9 cellular contexts compared by ENCODE assay signal in genomic region chr11:8209208-8209807, GRCh38. TPM values are rescaled to one million over a fixed set of nuclear protein-coding genes. Genes with fewer than 3 reads are reported as not detected.
A peak's percentile ranks its signal among the peaks of the same experiment; 100 is the strongest.
DNase-seq lines count a peak whose midpoint lies in the region; FAIRE-seq and TF ChIP-seq lines count a peak whose summit lies in the region.
"Had no signal": no experiment of that assay in that cellular context is flagged by ENCODE, and none has a peak within 500 bp of the region (broad histone marks: within the 10 kb centered on the region; RNA-seq: fewer than 3 reads in every experiment).

No MANE protein-coding gene starts in this region.

- no peaks in the 10 kb centered on the region for H3K36me3 ChIP-seq in Peyer's patch
- H3K36me3 ChIP-seq in small intestine (ENCODE audit: control insufficient read depth in 2 of 2, insufficient read depth in 2 of 2, low read length in 2 of 2) = no peaks in the 10 kb centered on the region

- H3K4me1 ChIP-seq in Peyer's patch = no peaks in the 10 kb centered on the region
- no peaks in the 10 kb centered on the region for H3K4me1 ChIP-seq in small intestine (ENCODE audit: control insufficient read depth in 2 of 2, insufficient read depth in 1 of 2, low read depth in 1 of 2, low read length in 1 of 2)

- WGBS in small intestine, 3 donors = 55 to 64% (median 62%) methylated on average over 4 of the region's 4 CpGs

- H3K9me3 ChIP-seq in Peyer's patch (no peaks in the 10 kb centered on the region), small intestine (ENCODE audit: control insufficient read depth, low read depth) (no peaks in the 10 kb centered on the region)

- no peak overlapping the region for H3K4me3 ChIP-seq in Peyer's patch
- H3K4me3 ChIP-seq in fibroblast of villous mesenchyme (ENCODE audit: low read depth, low read length) = no peak overlapping the region
- no peak overlapping the region for H3K4me3 ChIP-seq in small intestine (ENCODE audit: low read depth in 1 of 2, low read length in 2 of 2)

- H3K27ac ChIP-seq in Peyer's patch = no peak overlapping the region
- no peak overlapping the region for H3K27ac ChIP-seq in small intestine (ENCODE audit: low read depth in 1 of 2, low read length in 1 of 2)

- no peak for FAIRE-seq in small intestine (lab: Jason Lieb, UNC)

- peak in 3 of 6 experiments; percentile 22 to 40 (median 31) for TF ChIP-seq CTCF in Peyer's patch (IDR thresholded peaks at IDR 0.05)
- peak; percentile 27 for TF ChIP-seq CTCF in fibroblast of villous mesenchyme (IDR thresholded peaks at IDR 0.05; ENCODE audit: insufficient read depth, low read depth, low read length)

- H3K27me3 ChIP-seq in Peyer's patch (no peaks in the 10 kb centered on the region), small intestine (ENCODE audit: control insufficient read depth in 2 of 2, insufficient read depth in 2 of 2, low read length in 2 of 2) (peaks cover 0 to 17% of the 10 kb centered on the region in 2 donors)

- peak; percentile 6 for DNase-seq in activated CD4-positive, alpha-beta T cell treated with anti-CD3 and anti-CD28 coated beads, Interleukin-2, amount 50 U/mL, for 1 hour
- DNase-seq in activated CD4-positive, alpha-beta T cell treated with anti-CD3 and anti-CD28 coated beads for 4 hours = no peak
- DNase-seq in Peyer's patch (peak in 2 of 3 donors; percentile 42 to 74), fibroblast of villous mesenchyme (ENCODE audit: low read depth) (no peak), LoVo (ENCODE audit: low spot score) (no peak), HK-2 (ENCODE audit: unreplicated experiment) (no peak), small intestine (no peak)
- DNase-seq in stimulated activated CD8-positive, alpha-beta memory T cell treated with anti-CD3 and anti-CD28 coated beads, Interleukin-4, amount 100 ng/mL, for 48 hours = peak; percentile 73

- no peak for TF ChIP-seq POLR2A in Peyer's patch (IDR thresholded peaks at IDR 0.05)

RNA-seq across cellular contexts. Expression of gene RIC3, which starts 40.5 kb away (rescaled TPM):
- total RNA-seq in Peyer's patch (10 to 100 TPM in 1 of 4 donors, 1 to 10 TPM in 3; 2.8 to 26.4 (median 4.9) TPM), fibroblast of villous mesenchyme (under 0.01 TPM in 1 of 2 replicates, not detected in the other)
- polyA plus RNA-seq in small intestine = 1 to 10 TPM in 2 of 3 donors, under 1 TPM in 1; 0.45 to 2.2 (median 1.4) TPM

RNA-seq across cellular contexts. Expression of gene LMO1, which starts 54.4 kb away (rescaled TPM):
- total RNA-seq in Peyer's patch (not detected), fibroblast of villous mesenchyme (not detected in 2 replicates)
- polyA plus RNA-seq in small intestine = not detected
- total RNA-seq: esophagus mucosa had no signal

Comparison
In these comparisons a context has a peak if more than half of its experiments do, and no peak if none do; other contexts are left out.
1. DNase-seq: peak in activated CD4-positive, alpha-beta T cell treated with anti-CD3 and anti-CD28 coated beads, Interleukin-2, amount 50 U/mL, for 1 hour (single experiment), Peyer's patch (2 of 3) and stimulated activated CD8-positive, alpha-beta memory T cell treated with anti-CD3 and anti-CD28 coated beads, Interleukin-4, amount 100 ng/mL, for 48 hours (single experiment); none in activated CD4-positive, alpha-beta T cell treated with anti-CD3 and anti-CD28 coated beads for 4 hours (0 of 2), fibroblast of villous mesenchyme (single experiment), LoVo (single experiment), HK-2 (single experiment) and small intestine (single experiment).